Comparison of ENCODE assay signal across 8 cellular contexts in the genomic region with DNA sequence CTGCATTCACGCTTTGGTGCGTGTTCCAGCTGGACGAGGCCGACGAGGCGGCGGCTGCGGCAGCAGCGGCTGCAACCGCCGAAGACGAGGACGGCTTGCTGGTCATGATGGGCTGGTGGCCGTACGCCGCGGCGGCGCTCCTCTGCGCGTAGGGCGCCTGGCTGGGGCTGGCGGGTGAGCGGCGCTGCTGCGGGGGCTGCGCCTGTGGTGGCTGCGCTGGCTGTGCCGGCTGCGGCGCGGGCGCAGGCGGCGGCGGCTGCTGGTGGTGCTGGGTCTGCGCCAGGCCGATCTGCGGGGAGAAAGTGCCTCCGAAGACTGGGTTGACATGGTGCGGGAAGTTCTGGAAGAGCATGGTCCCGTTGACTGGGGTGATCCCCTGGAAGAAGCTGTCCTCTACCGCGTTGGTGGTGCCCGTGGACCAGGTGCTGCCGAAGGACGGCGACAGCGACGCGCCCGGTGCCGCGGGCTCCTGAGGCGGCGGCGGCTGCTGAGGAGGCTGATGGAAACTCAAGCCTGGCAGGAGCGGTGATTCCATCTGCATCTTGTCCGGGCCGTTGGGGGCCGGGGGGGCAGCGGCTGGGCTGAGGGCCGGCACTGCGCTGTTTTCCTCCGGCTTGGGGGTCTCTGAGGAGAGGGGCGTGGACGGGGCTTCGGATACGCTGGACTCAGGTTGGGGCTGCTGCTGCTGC. TPM values are rescaled to one million over a fixed set of nuclear protein-coding genes. Genes with fewer than 3 reads are reported as not detected.
DNase-seq lines count a peak whose midpoint lies in the region; ATAC-seq and TF ChIP-seq lines count a peak whose summit lies in the region.

No MANE protein-coding gene starts in this region.

- intact Hi-C loops in left lung (cut with DNase I), result no loop called here

- no peaks in the 10 kb centered on the region for H3K36me3 ChIP-seq in left lung

- peaks cover 9 to 54% of the 10 kb centered on the region in 2 donors for H3K4me1 ChIP-seq in left lung

- peak; percentile 16 for DNase-seq in NCI-H2227 (lab: John Stamatoyannopoulos, UW; ENCODE audit: unreplicated experiment)
- no peak for DNase-seq in NCI-H2227 treated with DMSO at 0.1 percent for 48 hours (lab: John Stamatoyannopoulos, UW)
- DNase-seq in activated CD4-positive, CD25-positive, alpha-beta regulatory T cell treated with anti-CD3 and anti-CD28 coated beads, Interleukin-2, amount 50 U/mL, for 72 hours, result peak; percentile 59
- DNase-seq in left lung, result peak; percentile 47 to 91
- peak; percentile 32 for DNase-seq in stimulated activated CD4-positive, alpha-beta T cell treated with anti-CD3 and anti-CD28 coated beads, Interleukin-2, amount 100 ng/mL, for 4 hours (ENCODE audit: low read depth)

- H3K27ac ChIP-seq in cingulate gyrus (ENCODE audit: low read depth, low read length), result peak overlapping the region; percentile 91
- H3K27ac ChIP-seq in left lung, result peak overlapping the region; percentile 83 to 92

- no peaks in the 10 kb centered on the region for H3K27me3 ChIP-seq in left lung

- no peaks in the 10 kb centered on the region for H3K9me3 ChIP-seq in left lung

- peak; percentile 51 for ATAC-seq in HG03521 (IDR thresholded peaks at IDR 0.05; ENCODE audit: unreplicated experiment)
- peak; percentile 52 for ATAC-seq in left lung
- ATAC-seq in HG03442 (IDR thresholded peaks at IDR 0.05; ENCODE audit: unreplicated experiment), result no peak

- peak overlapping the region; percentile 57 to 58 for H3K4me3 ChIP-seq in left lung

- TF ChIP-seq CTCF in left lung (IDR thresholded peaks at IDR 0.05), result no peak

RNA-seq across cellular contexts. Expression of gene CPEB3, which starts 51.1 kb away (rescaled TPM):
- 1 to 10 TPM; 3.5 to 4.3 TPM for total RNA-seq in left lung

RNA-seq across cellular contexts. Expression of gene MARCHF5, which starts 51.2 kb away (rescaled TPM):
- total RNA-seq in left lung, result 10 to 100 TPM; 33.0 to 41.8 TPM
